Comparison of ENCODE assay signal across 23 cellular contexts in genomic region chr1:4519954-4520353, GRCh38.
"Had no signal": no experiment of that assay in that cellular context is flagged by ENCODE, and none has a peak within 500 bp of the region (broad histone marks: within the 10 kb centered on the region; RNA-seq: fewer than 3 reads in every experiment).

No MANE protein-coding gene starts in this region.

- H3K36me3 ChIP-seq: colonic mucosa, esophagus squamous epithelium, gastrocnemius medialis, heart left ventricle, left lung, lower lobe of right lung had no signal

- H3K4me3 ChIP-seq: colonic mucosa, dorsolateral prefrontal cortex, esophagus squamous epithelium, gastrocnemius medialis, heart left ventricle, hepatocyte, left lung, lower lobe of right lung had no signal

- H3K36me3 Mint-ChIP-seq: immature natural killer cell had no signal

- H3K27ac ChIP-seq: colonic mucosa, dorsolateral prefrontal cortex, epithelial cell of prostate, esophagus squamous epithelium, gastrocnemius medialis, heart left ventricle, hepatocyte, left lung, lower lobe of right lung had no signal

- H2AFZ ChIP-seq: hepatocyte had no signal

- H3K9me3 ChIP-seq: colonic mucosa, esophagus squamous epithelium, gastrocnemius medialis, heart left ventricle, left lung, lower lobe of right lung had no signal

- H3K79me2 ChIP-seq: hepatocyte had no signal

- H3K27me3 ChIP-seq: colonic mucosa, gastrocnemius medialis, heart left ventricle, hepatocyte had no signal

- H3K9me3 Mint-ChIP-seq: effector memory CD8-positive, alpha-beta T cell; endodermal cell; immature natural killer cell had no signal

- H3K4me2 ChIP-seq: hepatocyte had no signal

- DNase-seq: cerebellar nuclear complex; colonic mucosa; dermis blood vessel endothelial cell; dorsolateral prefrontal cortex; effector CD8-positive, alpha-beta T cell; effector memory CD8-positive, alpha-beta T cell; endodermal cell; erythroblast; esophagus squamous epithelium; foreskin fibroblast; foreskin melanocyte; gastrocnemius medialis; heart left ventricle; hypothalamus; immature natural killer cell; left cardiac atrium; left lung; left ventricle myocardium superior; lower lobe of right lung; mesenchymal stem cell; midbrain had no signal

- H3K4me1 Mint-ChIP-seq: endodermal cell, immature natural killer cell had no signal

- H3K4me3 Mint-ChIP-seq: effector memory CD8-positive, alpha-beta T cell; endodermal cell; immature natural killer cell had no signal

- H3K4me1 ChIP-seq: colonic mucosa, esophagus squamous epithelium, gastrocnemius medialis, left lung, lower lobe of right lung had no signal

- H3K27ac Mint-ChIP-seq: effector memory CD8-positive, alpha-beta T cell; endodermal cell; immature natural killer cell had no signal
